9 cellular contexts compared by ENCODE assay signal in genomic region chr2:128304715-128305554, GRCh38. TPM values are rescaled to one million over a fixed set of nuclear protein-coding genes. Genes with fewer than 3 reads are reported as not detected.
DNase-seq lines count a peak whose midpoint lies in the region; ATAC-seq and TF ChIP-seq lines count a peak whose summit lies in the region.
"Had no signal": no experiment of that assay in that cellular context is flagged by ENCODE, and none has a peak within 500 bp of the region (broad histone marks: within the 10 kb centered on the region; RNA-seq: fewer than 3 reads in every experiment).

No MANE protein-coding gene starts in this region.

- no peak overlapping the region for H3K4me3 Mint-ChIP-seq in progenitor cell of endocrine pancreas (ENCODE audit: low read depth)
- H3K4me3 Mint-ChIP-seq: stimulated activated naive CD8-positive, alpha-beta T cell treated with anti-CD3 and anti-CD28 coated beads, Interleukin-15, Interleukin-2, amounts not matched to agents 100 ng/mL and 50 ng/mL, for 24 hours had no signal

- TF ChIP-seq CTCF in gastroesophageal sphincter (IDR thresholded peaks at IDR 0.05) (no peak), progenitor cell of endocrine pancreas (IDR thresholded peaks at IDR 0.05; ENCODE audit: unreplicated experiment) (no peak)

- 10% methylated on average over 4 of the region's 11 CpGs; no CpG with 5 or more reads in 1 of the 2 donors for WGBS in gastroesophageal sphincter (ENCODE audit: low coverage in 1 of 2), 2 donors

- peaks cover 5 to 99% (median 48%) of the 10 kb centered on the region in 3 donors for H3K4me1 ChIP-seq in gastroesophageal sphincter

- peak overlapping the region in 3 of 4 donors; percentile 71 to 78 (median 77) for H3K27ac ChIP-seq in gastroesophageal sphincter

- TF ChIP-seq EP300 in gastroesophageal sphincter (IDR thresholded peaks at IDR 0.05), result no peak

- TF ChIP-seq POLR2A in gastroesophageal sphincter (IDR thresholded peaks at IDR 0.05), result no peak

- no peaks in the 10 kb centered on the region for H3K36me3 Mint-ChIP-seq in progenitor cell of endocrine pancreas (ENCODE audit: insufficient read depth)

- H3K4me1 Mint-ChIP-seq in progenitor cell of endocrine pancreas (ENCODE audit: low read depth), result peaks cover 30% of the 10 kb centered on the region

- no peak overlapping the region for H3K4me3 ChIP-seq in gastroesophageal sphincter

- no peaks in the 10 kb centered on the region for H3K36me3 ChIP-seq in gastroesophageal sphincter

- DNase-seq in AG08395 (ENCODE audit: low spot score) (peak; percentile 68), KBM-7 (peak; percentile 35), SHP77 (lab: John Stamatoyannopoulos, UW) (peak; percentile 81 to 86), progenitor cell of endocrine pancreas (ENCODE audit: low spot score, unreplicated experiment) (no peak)

- no peaks in the 10 kb centered on the region for H3K27me3 ChIP-seq in gastroesophageal sphincter

- in situ Hi-C loops in KBM-7 (cut with MboI; ENCODE audit: low pct_unique_long_range_greater_than_20kb, low sequenced_read_pairs), result no loop called here

- H3K9me3 ChIP-seq in gastroesophageal sphincter, result no peaks in the 10 kb centered on the region

- ATAC-seq in gastroesophageal sphincter (peak; percentile 39), GM21515 (IDR thresholded peaks at IDR 0.05; ENCODE audit: unreplicated experiment) (no peak), HG03521 (IDR thresholded peaks at IDR 0.05; ENCODE audit: unreplicated experiment) (no peak), HG03342 (IDR thresholded peaks at IDR 0.05; ENCODE audit: unreplicated experiment) (no peak)

- H3K27me3 Mint-ChIP-seq in progenitor cell of endocrine pancreas, result no peaks in the 10 kb centered on the region
- H3K27me3 Mint-ChIP-seq: stimulated activated naive CD8-positive, alpha-beta T cell treated with anti-CD3 and anti-CD28 coated beads, Interleukin-15, Interleukin-2, amounts not matched to agents 100 ng/mL and 50 ng/mL, for 24 hours had no signal

- H3K27ac Mint-ChIP-seq in progenitor cell of endocrine pancreas, result peak overlapping the region; percentile 86
- H3K27ac Mint-ChIP-seq: stimulated activated naive CD8-positive, alpha-beta T cell treated with anti-CD3 and anti-CD28 coated beads, Interleukin-15, Interleukin-2, amounts not matched to agents 100 ng/mL and 50 ng/mL, for 24 hours had no signal

- no peaks in the 10 kb centered on the region for H3K9me3 Mint-ChIP-seq in progenitor cell of endocrine pancreas (ENCODE audit: low read depth)
- H3K9me3 Mint-ChIP-seq: stimulated activated naive CD8-positive, alpha-beta T cell treated with anti-CD3 and anti-CD28 coated beads, Interleukin-15, Interleukin-2, amounts not matched to agents 100 ng/mL and 50 ng/mL, for 24 hours had no signal

RNA-seq across cellular contexts. Expression of gene HS6ST1, which starts 13.7 kb away (rescaled TPM):
- 10 to 100 TPM; 20.5 to 43.6 (median 32.1) TPM for total RNA-seq in gastroesophageal sphincter
- 74.5 and 81.2 TPM in 2 replicates for total RNA-seq in progenitor cell of endocrine pancreas
